24 cellular contexts compared by ENCODE assay signal in the genomic region with DNA sequence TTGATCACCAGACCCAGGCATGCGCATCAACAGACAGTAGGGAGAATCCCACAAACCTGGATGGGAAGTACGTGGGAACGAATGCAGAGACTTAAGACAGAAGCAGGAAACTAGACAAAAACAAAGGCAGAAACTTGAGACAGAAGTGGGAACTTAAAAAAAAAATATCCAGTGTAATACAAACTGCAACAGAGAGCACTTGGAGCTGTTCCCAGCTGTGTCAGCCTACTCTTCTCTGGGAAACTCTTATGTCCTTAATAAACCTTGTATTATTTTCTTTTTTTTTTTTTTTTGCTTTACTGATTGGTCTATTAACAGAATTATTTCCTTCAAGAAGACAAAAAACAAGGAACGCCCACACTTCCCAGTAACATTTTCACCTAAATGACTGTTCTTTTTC.
DNase-seq lines count a peak whose midpoint lies in the region; ATAC-seq and TF ChIP-seq lines count a peak whose summit lies in the region.
"Had no signal": no experiment of that assay in that cellular context is flagged by ENCODE, and none has a peak within 500 bp of the region (broad histone marks: within the 10 kb centered on the region; RNA-seq: fewer than 3 reads in every experiment).

No MANE protein-coding gene starts in this region.

- no peaks in the 10 kb centered on the region for H3K79me2 ChIP-seq in fibroblast of lung (ENCODE audit: control insufficient read depth, insufficient read depth, low read length)

- in situ Hi-C loops in astrocyte of the cerebellum (cut with HindIII; ENCODE audit: low sequenced_read_pairs), result loop anchor here (5.0 kb wide), 1 partner anchor 71 kb away; no protein-coding TSS in a partner anchor

- WGBS in thyroid gland, 2 donors, result 32 to 34% methylated on average over 4 of the region's 4 CpGs

- peaks cover 6% of the 10 kb centered on the region for H3K4me1 Mint-ChIP-seq in nephron
- H3K4me1 Mint-ChIP-seq: B cell, H9 had no signal

- no peak overlapping the region for H2AFZ ChIP-seq in fibroblast of lung (ENCODE audit: low read length)
- H2AFZ ChIP-seq: GM23248 had no signal

- H3K27me3 Mint-ChIP-seq in nephron (ENCODE audit: low read depth), result no peaks in the 10 kb centered on the region
- H3K27me3 Mint-ChIP-seq: B cell had no signal

- H4K20me1 ChIP-seq in fibroblast of lung (ENCODE audit: control insufficient read depth, extremely low read depth, insufficient read depth, low read length), result no peaks in the 10 kb centered on the region

- H3K4me2 ChIP-seq in fibroblast of lung (ENCODE audit: extremely low read depth, insufficient read depth, low read length), result no peak overlapping the region

- H3K9me3 ChIP-seq in fibroblast of lung (ENCODE audit: control insufficient read depth, insufficient read depth, low read depth, low read length), result no peaks in the 10 kb centered on the region
- no peaks in the 10 kb centered on the region for H3K9me3 ChIP-seq in thyroid gland

- intact Hi-C loops in thyroid gland (cut with DNase I), result no loop called here

- no peaks in the 10 kb centered on the region for H3K27me3 ChIP-seq in fibroblast of lung (ENCODE audit: control insufficient read depth, insufficient read depth, low read length)
- H3K27me3 ChIP-seq in thyroid gland, result no peaks in the 10 kb centered on the region

- H3K4me3 ChIP-seq in astrocyte of the cerebellum (ENCODE audit: low read depth, low read length) (no peak overlapping the region), fibroblast of lung (replicated peaks in 1 of 4; ENCODE audit: control extremely low read depth in 1 of 4, insufficient read depth in 1 of 4, low read depth in 3 of 4, low read length in 4 of 4) (no peak overlapping the region), thyroid gland (replicated peaks in 1 of 3) (no peak overlapping the region)
- H3K4me3 ChIP-seq: GM23248 had no signal

- H3K36me3 Mint-ChIP-seq in nephron (ENCODE audit: low read depth), result no peaks in the 10 kb centered on the region
- H3K36me3 Mint-ChIP-seq: CD8-positive, alpha-beta T cell had no signal

- no peak for TF ChIP-seq CTCF in astrocyte of the cerebellum (IDR thresholded peaks at IDR 0.05; ENCODE audit: low read depth, low read length, missing control alignments)
- no peak for TF ChIP-seq CTCF in fibroblast of lung (conservative IDR thresholded peaks at IDR 0.05 in 1 of 2, IDR thresholded peaks at IDR 0.05 in 1 of 2; ENCODE audit: low read depth in 1 of 2, low read length in 2 of 2)
- TF ChIP-seq CTCF in nephron (IDR thresholded peaks at IDR 0.05; ENCODE audit: unreplicated experiment in 3 of 3), result no peak
- TF ChIP-seq CTCF in thyroid gland (IDR thresholded peaks at IDR 0.05), result no peak

- no peaks in the 10 kb centered on the region for H3K4me1 ChIP-seq in fibroblast of lung (ENCODE audit: control insufficient read depth, extremely low read depth, insufficient read depth, low read length)
- no peaks in the 10 kb centered on the region for H3K4me1 ChIP-seq in thyroid gland

- no peak overlapping the region for H3K4me3 Mint-ChIP-seq in nephron
- H3K4me3 Mint-ChIP-seq: B cell; CD8-positive, alpha-beta T cell; H9; HFFc6 had no signal

- no peaks in the 10 kb centered on the region for H3K36me3 ChIP-seq in fibroblast of lung (ENCODE audit: control insufficient read depth, insufficient read depth, low read length)
- H3K36me3 ChIP-seq in thyroid gland, result no peaks in the 10 kb centered on the region

- H3K27ac ChIP-seq in fibroblast of lung (ENCODE audit: insufficient read depth, low read length) (no peak overlapping the region), thyroid gland (no peak overlapping the region)
- H3K27ac ChIP-seq: C4-2B, GM23248, HL-60 had no signal

- H3K27ac Mint-ChIP-seq in nephron, result peak overlapping the region in 2 of 3 experiments; percentile 46 to 50
- H3K27ac Mint-ChIP-seq: B cell; CD8-positive, alpha-beta T cell; H9; HFFc6 had no signal

- no peak overlapping the region for H3K9ac ChIP-seq in fibroblast of lung (ENCODE audit: insufficient read depth, low read length)
- H3K9ac ChIP-seq: GM23248 had no signal

- H3K9me3 Mint-ChIP-seq in nephron, result peaks cover 4% of the 10 kb centered on the region

- no peak for TF ChIP-seq POLR2A in thyroid gland (IDR thresholded peaks at IDR 0.05)

- no peak for ATAC-seq in HG03378 (IDR thresholded peaks at IDR 0.05; ENCODE audit: unreplicated experiment)
- ATAC-seq: CD8-positive, alpha-beta T cell; PC-3 had no signal

- peak; percentile 12 for DNase-seq in astrocyte of the cerebellum (ENCODE audit: low read depth)
- DNase-seq in fibroblast of lung (ENCODE audit: low read depth in 2 of 2), result peak; percentile 29 to 34
- peak; percentile 29 to 39 for DNase-seq in thyroid gland
- DNase-seq in NCI-H748 (lab: John Stamatoyannopoulos, UW; ENCODE audit: unreplicated experiment), result no peak
- no peak for DNase-seq in HUDEP-2 (lab: John Stamatoyannopoulos, UW; ENCODE audit: unreplicated experiment in 76 of 76)
- no peak for DNase-seq in NCI-H526 (lab: John Stamatoyannopoulos, UW)
- DNase-seq: Caco-2; CD8-positive, alpha-beta T cell; GM23248; H9; HFFc6; NCI-H1092 treated with DMSO at 0.1 percent for 48 hours; NCI-H1436 treated with DMSO at 0.1 percent for 48 hours; NCI-H187 treated with DMSO at 0.1 percent for 48 hours; NCI-H2171 treated with DMSO at 0.1 percent for 48 hours; NCI-H524; NCI-H82; NK-92 treated with Interleukin-12 subunit alpha and Interleukin-12 subunit beta, amount 100 ng/mL, for 24 hours; PC-3 had no signal

Comparison
In these comparisons a context has a peak if more than half of its experiments do, and no peak if none do; other contexts are left out.
1. DNase-seq: peak in astrocyte of the cerebellum (single experiment), fibroblast of lung (2 of 2) and thyroid gland (2 of 2); none in NCI-H748 (single experiment), HUDEP-2 (0 of 76) and NCI-H526 (0 of 2).